ENCODE assay signal across 1 cellular context in the genomic region with DNA sequence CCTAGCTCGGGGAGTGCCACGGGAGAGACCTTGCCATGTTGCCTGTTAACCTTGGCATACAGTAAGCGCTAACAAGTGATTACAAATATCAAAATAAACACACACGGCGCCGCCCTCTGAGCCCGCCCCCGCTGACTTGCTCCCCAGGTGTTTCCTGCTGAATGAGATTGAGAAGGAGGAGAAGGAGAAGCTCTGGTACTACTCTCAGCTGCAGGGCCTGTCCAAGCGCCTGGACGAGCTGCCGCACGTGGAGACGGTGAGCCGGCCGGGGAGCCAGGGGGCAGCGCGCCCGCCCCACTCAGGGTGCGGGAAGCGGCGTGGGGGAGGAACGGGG.
TF ChIP-seq lines count a peak whose summit lies in the region.

No MANE protein-coding gene starts in this region.

TF ChIP-seq in K562, 482 proteins besides CTCF, POLR2A, EP300 and RAD21 (continues in another document):
- TF ChIP-seq ZEB2 (IDR thresholded peaks at IDR 0.05) (no peak), HNRNPL (IDR thresholded peaks at IDR 0.05; ENCODE audit: low read depth, low read length) (no peak), ZNF707 (CRISPR knock-in tag; conservative IDR thresholded peaks at IDR 0.05) (no peak), ARID2 (IDR thresholded peaks at IDR 0.05) (no peak), ZNF354B (CRISPR knock-in tag; IDR thresholded peaks at IDR 0.05) (no peak), ZNF224 (CRISPR knock-in tag; IDR thresholded peaks at IDR 0.05) (no peak), PHB2 (IDR thresholded peaks at IDR 0.05; ENCODE audit: low read depth) (no peak), L3MBTL2 (IDR thresholded peaks at IDR 0.05) (peak; percentile 59), GATAD2A (IDR thresholded peaks at IDR 0.05) (0 out of 2 replicates have a peak, but pooled peaks have one; percentile 49), SRSF1 (IDR thresholded peaks at IDR 0.05; ENCODE audit: low read depth, low read length) (no peak), MTA1 (IDR thresholded peaks at IDR 0.05; ENCODE audit: borderline replicate concordance) (no peak), TGIF2 (CRISPR knock-in tag; IDR thresholded peaks at IDR 0.05) (no peak), SMAD4 (CRISPR knock-in tag; conservative IDR thresholded peaks at IDR 0.05) (no peak), CBX1 (IDR thresholded peaks at IDR 0.05; ENCODE audit: low read depth) (no peak), ZNF24 (IDR thresholded peaks at IDR 0.05) (no peak), TCF3 (CRISPR knock-in tag; IDR thresholded peaks at IDR 0.05) (no peak), ZNF584 (CRISPR knock-in tag; IDR thresholded peaks at IDR 0.05; ENCODE audit: low read depth) (no peak), CBFA2T3 (IDR thresholded peaks at IDR 0.05) (peak; percentile 51; the same call in 1 of the 2 replicates), FIP1L1 (IDR thresholded peaks at IDR 0.05; ENCODE audit: low read depth, low read length, poor library complexity, severe bottlenecking) (peak; percentile 82), ZSCAN32 (CRISPR knock-in tag; IDR thresholded peaks at IDR 0.05) (no peak), KAT8 (IDR thresholded peaks at IDR 0.05; ENCODE audit: low read depth) (no peak), CC2D1A (IDR thresholded peaks at IDR 0.05) (no peak), RFX1 (IDR thresholded peaks at IDR 0.05) (no peak)
- TF ChIP-seq, protein P1, sequence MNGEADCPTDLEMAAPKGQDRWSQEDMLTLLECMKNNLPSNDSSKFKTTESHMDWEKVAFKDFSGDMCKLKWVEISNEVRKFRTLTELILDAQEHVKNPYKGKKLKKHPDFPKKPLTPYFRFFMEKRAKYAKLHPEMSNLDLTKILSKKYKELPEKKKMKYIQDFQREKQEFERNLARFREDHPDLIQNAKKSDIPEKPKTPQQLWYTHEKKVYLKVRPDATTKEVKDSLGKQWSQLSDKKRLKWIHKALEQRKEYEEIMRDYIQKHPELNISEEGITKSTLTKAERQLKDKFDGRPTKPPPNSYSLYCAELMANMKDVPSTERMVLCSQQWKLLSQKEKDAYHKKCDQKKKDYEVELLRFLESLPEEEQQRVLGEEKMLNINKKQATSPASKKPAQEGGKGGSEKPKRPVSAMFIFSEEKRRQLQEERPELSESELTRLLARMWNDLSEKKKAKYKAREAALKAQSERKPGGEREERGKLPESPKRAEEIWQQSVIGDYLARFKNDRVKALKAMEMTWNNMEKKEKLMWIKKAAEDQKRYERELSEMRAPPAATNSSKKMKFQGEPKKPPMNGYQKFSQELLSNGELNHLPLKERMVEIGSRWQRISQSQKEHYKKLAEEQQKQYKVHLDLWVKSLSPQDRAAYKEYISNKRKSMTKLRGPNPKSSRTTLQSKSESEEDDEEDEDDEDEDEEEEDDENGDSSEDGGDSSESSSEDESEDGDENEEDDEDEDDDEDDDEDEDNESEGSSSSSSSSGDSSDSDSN (IDR thresholded peaks at IDR 0.05; ENCODE audit: borderline replicate concordance in 1 of 2, low read depth in 2 of 2, low read length in 2 of 2), result no peak
- TF ChIP-seq, protein P2, sequence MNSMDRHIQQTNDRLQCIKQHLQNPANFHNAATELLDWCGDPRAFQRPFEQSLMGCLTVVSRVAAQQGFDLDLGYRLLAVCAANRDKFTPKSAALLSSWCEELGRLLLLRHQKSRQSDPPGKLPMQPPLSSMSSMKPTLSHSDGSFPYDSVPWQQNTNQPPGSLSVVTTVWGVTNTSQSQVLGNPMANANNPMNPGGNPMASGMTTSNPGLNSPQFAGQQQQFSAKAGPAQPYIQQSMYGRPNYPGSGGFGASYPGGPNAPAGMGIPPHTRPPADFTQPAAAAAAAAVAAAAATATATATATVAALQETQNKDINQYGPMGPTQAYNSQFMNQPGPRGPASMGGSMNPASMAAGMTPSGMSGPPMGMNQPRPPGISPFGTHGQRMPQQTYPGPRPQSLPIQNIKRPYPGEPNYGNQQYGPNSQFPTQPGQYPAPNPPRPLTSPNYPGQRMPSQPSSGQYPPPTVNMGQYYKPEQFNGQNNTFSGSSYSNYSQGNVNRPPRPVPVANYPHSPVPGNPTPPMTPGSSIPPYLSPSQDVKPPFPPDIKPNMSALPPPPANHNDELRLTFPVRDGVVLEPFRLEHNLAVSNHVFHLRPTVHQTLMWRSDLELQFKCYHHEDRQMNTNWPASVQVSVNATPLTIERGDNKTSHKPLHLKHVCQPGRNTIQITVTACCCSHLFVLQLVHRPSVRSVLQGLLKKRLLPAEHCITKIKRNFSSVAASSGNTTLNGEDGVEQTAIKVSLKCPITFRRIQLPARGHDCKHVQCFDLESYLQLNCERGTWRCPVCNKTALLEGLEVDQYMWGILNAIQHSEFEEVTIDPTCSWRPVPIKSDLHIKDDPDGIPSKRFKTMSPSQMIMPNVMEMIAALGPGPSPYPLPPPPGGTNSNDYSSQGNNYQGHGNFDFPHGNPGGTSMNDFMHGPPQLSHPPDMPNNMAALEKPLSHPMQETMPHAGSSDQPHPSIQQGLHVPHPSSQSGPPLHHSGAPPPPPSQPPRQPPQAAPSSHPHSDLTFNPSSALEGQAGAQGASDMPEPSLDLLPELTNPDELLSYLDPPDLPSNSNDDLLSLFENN (IDR thresholded peaks at IDR 0.05; ENCODE audit: low read depth in 2 of 2, low read length in 2 of 2), result no peak
- TF ChIP-seq, protein P3, sequence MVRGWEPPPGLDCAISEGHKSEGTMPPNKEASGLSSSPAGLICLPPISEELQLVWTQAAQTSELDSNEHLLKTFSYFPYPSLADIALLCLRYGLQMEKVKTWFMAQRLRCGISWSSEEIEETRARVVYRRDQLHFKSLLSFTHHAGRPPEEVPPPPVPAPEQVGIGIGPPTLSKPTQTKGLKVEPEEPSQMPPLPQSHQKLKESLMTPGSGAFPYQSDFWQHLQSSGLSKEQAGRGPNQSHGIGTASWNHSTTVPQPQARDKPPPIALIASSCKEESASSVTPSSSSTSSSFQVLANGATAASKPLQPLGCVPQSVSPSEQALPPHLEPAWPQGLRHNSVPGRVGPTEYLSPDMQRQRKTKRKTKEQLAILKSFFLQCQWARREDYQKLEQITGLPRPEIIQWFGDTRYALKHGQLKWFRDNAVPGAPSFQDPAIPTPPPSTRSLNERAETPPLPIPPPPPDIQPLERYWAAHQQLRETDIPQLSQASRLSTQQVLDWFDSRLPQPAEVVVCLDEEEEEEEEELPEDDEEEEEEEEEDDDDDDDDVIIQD (CRISPR knock-in tag; IDR thresholded peaks at IDR 0.05), result no peak
- TF ChIP-seq, protein P4, sequence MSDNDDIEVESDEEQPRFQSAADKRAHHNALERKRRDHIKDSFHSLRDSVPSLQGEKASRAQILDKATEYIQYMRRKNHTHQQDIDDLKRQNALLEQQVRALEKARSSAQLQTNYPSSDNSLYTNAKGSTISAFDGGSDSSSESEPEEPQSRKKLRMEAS (CRISPR knock-in tag; IDR thresholded peaks at IDR 0.05), result peak; percentile 71; the same call in 1 of the 2 replicates
- TF ChIP-seq, protein P5, sequence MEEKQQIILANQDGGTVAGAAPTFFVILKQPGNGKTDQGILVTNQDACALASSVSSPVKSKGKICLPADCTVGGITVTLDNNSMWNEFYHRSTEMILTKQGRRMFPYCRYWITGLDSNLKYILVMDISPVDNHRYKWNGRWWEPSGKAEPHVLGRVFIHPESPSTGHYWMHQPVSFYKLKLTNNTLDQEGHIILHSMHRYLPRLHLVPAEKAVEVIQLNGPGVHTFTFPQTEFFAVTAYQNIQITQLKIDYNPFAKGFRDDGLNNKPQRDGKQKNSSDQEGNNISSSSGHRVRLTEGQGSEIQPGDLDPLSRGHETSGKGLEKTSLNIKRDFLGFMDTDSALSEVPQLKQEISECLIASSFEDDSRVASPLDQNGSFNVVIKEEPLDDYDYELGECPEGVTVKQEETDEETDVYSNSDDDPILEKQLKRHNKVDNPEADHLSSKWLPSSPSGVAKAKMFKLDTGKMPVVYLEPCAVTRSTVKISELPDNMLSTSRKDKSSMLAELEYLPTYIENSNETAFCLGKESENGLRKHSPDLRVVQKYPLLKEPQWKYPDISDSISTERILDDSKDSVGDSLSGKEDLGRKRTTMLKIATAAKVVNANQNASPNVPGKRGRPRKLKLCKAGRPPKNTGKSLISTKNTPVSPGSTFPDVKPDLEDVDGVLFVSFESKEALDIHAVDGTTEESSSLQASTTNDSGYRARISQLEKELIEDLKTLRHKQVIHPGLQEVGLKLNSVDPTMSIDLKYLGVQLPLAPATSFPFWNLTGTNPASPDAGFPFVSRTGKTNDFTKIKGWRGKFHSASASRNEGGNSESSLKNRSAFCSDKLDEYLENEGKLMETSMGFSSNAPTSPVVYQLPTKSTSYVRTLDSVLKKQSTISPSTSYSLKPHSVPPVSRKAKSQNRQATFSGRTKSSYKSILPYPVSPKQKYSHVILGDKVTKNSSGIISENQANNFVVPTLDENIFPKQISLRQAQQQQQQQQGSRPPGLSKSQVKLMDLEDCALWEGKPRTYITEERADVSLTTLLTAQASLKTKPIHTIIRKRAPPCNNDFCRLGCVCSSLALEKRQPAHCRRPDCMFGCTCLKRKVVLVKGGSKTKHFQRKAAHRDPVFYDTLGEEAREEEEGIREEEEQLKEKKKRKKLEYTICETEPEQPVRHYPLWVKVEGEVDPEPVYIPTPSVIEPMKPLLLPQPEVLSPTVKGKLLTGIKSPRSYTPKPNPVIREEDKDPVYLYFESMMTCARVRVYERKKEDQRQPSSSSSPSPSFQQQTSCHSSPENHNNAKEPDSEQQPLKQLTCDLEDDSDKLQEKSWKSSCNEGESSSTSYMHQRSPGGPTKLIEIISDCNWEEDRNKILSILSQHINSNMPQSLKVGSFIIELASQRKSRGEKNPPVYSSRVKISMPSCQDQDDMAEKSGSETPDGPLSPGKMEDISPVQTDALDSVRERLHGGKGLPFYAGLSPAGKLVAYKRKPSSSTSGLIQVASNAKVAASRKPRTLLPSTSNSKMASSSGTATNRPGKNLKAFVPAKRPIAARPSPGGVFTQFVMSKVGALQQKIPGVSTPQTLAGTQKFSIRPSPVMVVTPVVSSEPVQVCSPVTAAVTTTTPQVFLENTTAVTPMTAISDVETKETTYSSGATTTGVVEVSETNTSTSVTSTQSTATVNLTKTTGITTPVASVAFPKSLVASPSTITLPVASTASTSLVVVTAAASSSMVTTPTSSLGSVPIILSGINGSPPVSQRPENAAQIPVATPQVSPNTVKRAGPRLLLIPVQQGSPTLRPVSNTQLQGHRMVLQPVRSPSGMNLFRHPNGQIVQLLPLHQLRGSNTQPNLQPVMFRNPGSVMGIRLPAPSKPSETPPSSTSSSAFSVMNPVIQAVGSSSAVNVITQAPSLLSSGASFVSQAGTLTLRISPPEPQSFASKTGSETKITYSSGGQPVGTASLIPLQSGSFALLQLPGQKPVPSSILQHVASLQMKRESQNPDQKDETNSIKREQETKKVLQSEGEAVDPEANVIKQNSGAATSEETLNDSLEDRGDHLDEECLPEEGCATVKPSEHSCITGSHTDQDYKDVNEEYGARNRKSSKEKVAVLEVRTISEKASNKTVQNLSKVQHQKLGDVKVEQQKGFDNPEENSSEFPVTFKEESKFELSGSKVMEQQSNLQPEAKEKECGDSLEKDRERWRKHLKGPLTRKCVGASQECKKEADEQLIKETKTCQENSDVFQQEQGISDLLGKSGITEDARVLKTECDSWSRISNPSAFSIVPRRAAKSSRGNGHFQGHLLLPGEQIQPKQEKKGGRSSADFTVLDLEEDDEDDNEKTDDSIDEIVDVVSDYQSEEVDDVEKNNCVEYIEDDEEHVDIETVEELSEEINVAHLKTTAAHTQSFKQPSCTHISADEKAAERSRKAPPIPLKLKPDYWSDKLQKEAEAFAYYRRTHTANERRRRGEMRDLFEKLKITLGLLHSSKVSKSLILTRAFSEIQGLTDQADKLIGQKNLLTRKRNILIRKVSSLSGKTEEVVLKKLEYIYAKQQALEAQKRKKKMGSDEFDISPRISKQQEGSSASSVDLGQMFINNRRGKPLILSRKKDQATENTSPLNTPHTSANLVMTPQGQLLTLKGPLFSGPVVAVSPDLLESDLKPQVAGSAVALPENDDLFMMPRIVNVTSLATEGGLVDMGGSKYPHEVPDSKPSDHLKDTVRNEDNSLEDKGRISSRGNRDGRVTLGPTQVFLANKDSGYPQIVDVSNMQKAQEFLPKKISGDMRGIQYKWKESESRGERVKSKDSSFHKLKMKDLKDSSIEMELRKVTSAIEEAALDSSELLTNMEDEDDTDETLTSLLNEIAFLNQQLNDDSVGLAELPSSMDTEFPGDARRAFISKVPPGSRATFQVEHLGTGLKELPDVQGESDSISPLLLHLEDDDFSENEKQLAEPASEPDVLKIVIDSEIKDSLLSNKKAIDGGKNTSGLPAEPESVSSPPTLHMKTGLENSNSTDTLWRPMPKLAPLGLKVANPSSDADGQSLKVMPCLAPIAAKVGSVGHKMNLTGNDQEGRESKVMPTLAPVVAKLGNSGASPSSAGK (IDR thresholded peaks at IDR 0.05), result peak; percentile 26; the same call in 1 of the 2 replicates
- TF ChIP-seq, protein P6, sequence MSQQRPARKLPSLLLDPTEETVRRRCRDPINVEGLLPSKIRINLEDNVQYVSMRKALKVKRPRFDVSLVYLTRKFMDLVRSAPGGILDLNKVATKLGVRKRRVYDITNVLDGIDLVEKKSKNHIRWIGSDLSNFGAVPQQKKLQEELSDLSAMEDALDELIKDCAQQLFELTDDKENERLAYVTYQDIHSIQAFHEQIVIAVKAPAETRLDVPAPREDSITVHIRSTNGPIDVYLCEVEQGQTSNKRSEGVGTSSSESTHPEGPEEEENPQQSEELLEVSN (IDR thresholded peaks at IDR 0.05; ENCODE audit: borderline replicate concordance in 1 of 2, extremely low read depth in 1 of 2, insufficient read depth in 1 of 2, insufficient read length in 1 of 2, low read depth in 1 of 2, low read length in 1 of 2, poor library complexity in 1 of 2, severe bottlenecking in 1 of 2), result peak in 1 of 2 experiments; percentile 57
- TF ChIP-seq, protein P7, sequence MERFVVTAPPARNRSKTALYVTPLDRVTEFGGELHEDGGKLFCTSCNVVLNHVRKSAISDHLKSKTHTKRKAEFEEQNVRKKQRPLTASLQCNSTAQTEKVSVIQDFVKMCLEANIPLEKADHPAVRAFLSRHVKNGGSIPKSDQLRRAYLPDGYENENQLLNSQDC (CRISPR knock-in tag; IDR thresholded peaks at IDR 0.05), result no peak
